ENCODE assay signal across 1 cellular context in the genomic region with DNA sequence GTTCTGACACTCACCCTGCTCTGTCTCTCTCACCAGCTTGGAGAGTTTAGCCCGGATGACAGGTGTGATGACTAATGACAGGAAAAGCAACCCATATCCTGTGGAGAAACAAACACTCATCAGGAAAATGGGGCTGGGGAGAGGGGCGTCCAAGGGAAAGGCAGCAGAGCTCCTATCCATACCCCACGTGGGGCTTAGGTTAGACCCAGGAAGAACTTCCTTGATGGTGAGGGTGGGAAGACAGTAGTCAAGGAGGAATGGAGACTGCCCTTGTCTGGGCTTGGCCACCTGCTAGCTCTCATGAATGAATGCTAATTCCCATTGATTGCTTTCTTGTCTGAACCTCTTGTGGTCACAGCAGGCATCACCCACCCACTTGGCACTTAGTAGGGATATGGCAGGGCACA.
TF ChIP-seq lines count a peak whose summit lies in the region.

No MANE protein-coding gene starts in this region.

TF ChIP-seq in H1, 55 proteins besides CTCF, POLR2A, EP300 and RAD21:
- peak; percentile 12 to 68 for TF ChIP-seq BCL11A (IDR thresholded peaks at IDR 0.05; ENCODE audit: low read depth in 2 of 2, low read length in 2 of 2)
- no peak for TF ChIP-seq SP2 (IDR thresholded peaks at IDR 0.05; ENCODE audit: low read length)
- TF ChIP-seq JUND (IDR thresholded peaks at IDR 0.05; ENCODE audit: low read length), result peak; percentile 49; the same call in 1 of the 2 replicates
- TF ChIP-seq POLR2AphosphoS5 (IDR thresholded peaks at IDR 0.05; ENCODE audit: low read depth, low read length), result peak; percentile 50; the same call in 1 of the 2 replicates
- no peak for TF ChIP-seq GABPA (IDR thresholded peaks at IDR 0.05; ENCODE audit: borderline replicate concordance, insufficient read depth, low read length)
- no peak for TF ChIP-seq SIX5 (IDR thresholded peaks at IDR 0.05; ENCODE audit: low read depth, low read length)
- TF ChIP-seq SAP30 (IDR thresholded peaks at IDR 0.05; ENCODE audit: insufficient read depth, insufficient replicate concordance, low read length), result no peak
- peak; percentile 56; the same call in 1 of the 2 replicates for TF ChIP-seq SP1 (IDR thresholded peaks at IDR 0.05; ENCODE audit: low read depth, low read length)
- TF ChIP-seq, protein P1, sequence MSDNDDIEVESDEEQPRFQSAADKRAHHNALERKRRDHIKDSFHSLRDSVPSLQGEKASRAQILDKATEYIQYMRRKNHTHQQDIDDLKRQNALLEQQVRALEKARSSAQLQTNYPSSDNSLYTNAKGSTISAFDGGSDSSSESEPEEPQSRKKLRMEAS (IDR thresholded peaks at IDR 0.05), result peak; percentile 67
- peak; percentile 90 for TF ChIP-seq TCF12 (IDR thresholded peaks at IDR 0.05; ENCODE audit: low read depth, low read length)
- peak; percentile 52 for TF ChIP-seq CTBP2 (IDR thresholded peaks at IDR 0.05; ENCODE audit: borderline replicate concordance, insufficient read depth, insufficient read length, low read length)
- TF ChIP-seq SIN3A (conservative IDR thresholded peaks at IDR 0.05 in 1 of 2, IDR thresholded peaks at IDR 0.05 in 1 of 2; ENCODE audit: low read depth in 1 of 2, low read length in 2 of 2), result peak; percentile 64 to 78; a peak in 3 of 4 replicates
- no peak for TF ChIP-seq PHF8 (conservative IDR thresholded peaks at IDR 0.05; ENCODE audit: low read depth, low read length)
- peak; percentile 43; the same call in 1 of the 2 replicates for TF ChIP-seq EGR1 (IDR thresholded peaks at IDR 0.05; ENCODE audit: borderline replicate concordance, low read depth, low read length)
- TF ChIP-seq YY1 (IDR thresholded peaks at IDR 0.05; ENCODE audit: low read depth, low read length), result peak; percentile 57; the same call in 1 of the 2 replicates
- TF ChIP-seq NANOG (IDR thresholded peaks at IDR 0.05; ENCODE audit: insufficient read depth, low read depth, low read length, poor library complexity, severe bottlenecking), result peak; percentile 100
- TF ChIP-seq KDM1A (IDR thresholded peaks at IDR 0.05; ENCODE audit: borderline replicate concordance, low read length), result peak; percentile 74; the same call in 1 of the 2 replicates
- no peak for TF ChIP-seq CHD2 (IDR thresholded peaks at IDR 0.05; ENCODE audit: low read length)
- TF ChIP-seq HDAC2 (IDR thresholded peaks at IDR 0.05; ENCODE audit: borderline replicate concordance in 1 of 2, low read depth in 2 of 2, low read length in 2 of 2), result peak; percentile 59 to 62; a peak in 1 of 4 replicates
- TF ChIP-seq SRF (IDR thresholded peaks at IDR 0.05; ENCODE audit: low read depth, low read length), result no peak
- TF ChIP-seq BACH1 (IDR thresholded peaks at IDR 0.05; ENCODE audit: low read length), result 0 out of 2 replicates have a peak, but pooled peaks have one; percentile 4
- no peak for TF ChIP-seq SUZ12 (IDR thresholded peaks at IDR 0.05; ENCODE audit: low read length)
